25 cellular contexts compared by ENCODE assay signal in the genomic region with DNA sequence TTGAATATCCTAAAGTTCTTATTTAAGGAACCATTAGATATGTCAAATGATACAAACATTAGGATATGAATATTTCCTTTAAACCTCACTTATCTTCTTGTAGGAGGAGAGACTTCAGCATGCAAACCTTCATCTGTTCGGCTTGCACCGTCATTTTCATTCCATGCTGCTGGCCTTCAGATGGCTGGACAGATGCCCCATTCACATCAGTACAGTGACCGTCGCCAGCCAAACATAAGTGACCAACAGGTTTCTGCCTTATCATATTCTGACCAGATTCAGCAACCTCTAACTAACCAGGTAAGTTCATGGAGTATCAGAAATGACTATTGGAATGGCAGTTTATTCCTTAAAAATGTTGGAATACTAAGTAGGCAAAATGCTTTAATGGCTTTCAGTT.
"Had no signal": no experiment of that assay in that cellular context is flagged by ENCODE, and none has a peak within 500 bp of the region (broad histone marks: within the 10 kb centered on the region; RNA-seq: fewer than 3 reads in every experiment).

No MANE protein-coding gene starts in this region.

- H3K27me3 Mint-ChIP-seq: naive thymus-derived CD4-positive, alpha-beta T cell; natural killer cell treated with Interleukin-12 subunit alpha and Interleukin-12 subunit beta and Interleukin-15 and Interleukin-18, amount 100 ng/mL, for 72 hours; stimulated activated naive B cell treated with anti-CD40 and anti-IgM and Interleukin-4, amounts not matched to agents 10 μg/mL and 1 μg/mL and 100 μg/mL, for 72 hours had no signal

- H3K27ac Mint-ChIP-seq: natural killer cell treated with Interleukin-12 subunit alpha and Interleukin-12 subunit beta and Interleukin-15 and Interleukin-18, amount 100 ng/mL, for 72 hours; stimulated activated naive B cell treated with anti-CD40 and anti-IgM and Interleukin-4, amounts not matched to agents 10 μg/mL and 1 μg/mL and 100 μg/mL, for 72 hours had no signal

- DNase-seq: hypothalamus; islet precursor cell; left ventricle myocardium inferior; midbrain; mucosa of descending colon; naive thymus-derived CD4-positive, alpha-beta T cell; ovary; posterior cingulate gyrus; stimulated activated CD4-positive, alpha-beta T cell treated with anti-CD3 and anti-CD28 coated beads, Interleukin-12 subunit alpha, Interleukin-12 subunit beta, amount 100 ng/mL, for 4 hours; stimulated activated CD4-positive, alpha-beta T cell treated with anti-CD3 and anti-CD28 coated beads, Interleukin-15, amount 100 ng/mL, for 24 hours; stimulated activated CD4-positive, alpha-beta T cell treated with anti-CD3 and anti-CD28 coated beads, Interleukin-2, amount 100 ng/mL, for 24 hours; stimulated activated CD4-positive, alpha-beta T cell treated with anti-CD3 and anti-CD28 coated beads, Interleukin-4, amount 100 ng/mL, for 1 hour; stimulated activated naive B cell treated with anti-CD40 and anti-IgM and Interleukin-4, amounts not matched to agents 10 μg/mL and 1 μg/mL and 100 μg/mL, for 72 hours; stimulated activated naive CD8-positive, alpha-beta T cell treated with anti-CD3 and anti-CD28 coated beads, Interleukin-15, Interleukin-2, amounts not matched to agents 100 U/mL and 50 U/mL, for 24 hours; stomach; testis; thyroid gland; transverse colon; upper lobe of left lung had no signal

- H3K9me3 ChIP-seq: left ventricle myocardium inferior, mucosa of descending colon, ovary, stomach, testis, thyroid gland, transverse colon, upper lobe of left lung, vagina had no signal

- H3K36me3 Mint-ChIP-seq: natural killer cell treated with Interleukin-12 subunit alpha and Interleukin-12 subunit beta and Interleukin-15 and Interleukin-18, amount 100 ng/mL, for 72 hours had no signal

- ATAC-seq: mucosa of descending colon; naive thymus-derived CD4-positive, alpha-beta T cell; natural killer cell treated with Interleukin-12 subunit alpha and Interleukin-12 subunit beta and Interleukin-15 and Interleukin-18, amount 100 ng/mL, for 72 hours; right cardiac atrium; sciatic nerve; stimulated activated naive B cell treated with anti-CD40 and anti-IgM and Interleukin-4, amounts not matched to agents 10 μg/mL and 1 μg/mL and 100 μg/mL, for 72 hours; stimulated activated naive CD8-positive, alpha-beta T cell treated with anti-CD3 and anti-CD28 coated beads, Interleukin-15, Interleukin-2, amounts not matched to agents 100 U/mL and 50 U/mL, for 24 hours had no signal

- H3K4me3 ChIP-seq: left ventricle myocardium inferior, lung, mucosa of descending colon, ovary, skin epidermis, stomach, testis, thyroid gland, transverse colon, upper lobe of left lung, vagina had no signal

- H3K9me3 Mint-ChIP-seq: natural killer cell treated with Interleukin-12 subunit alpha and Interleukin-12 subunit beta and Interleukin-15 and Interleukin-18, amount 100 ng/mL, for 72 hours had no signal

- H3K27ac ChIP-seq: left ventricle myocardium inferior, ovary, skin epidermis, stomach, testis, thyroid gland, transverse colon, upper lobe of left lung, vagina had no signal

- H3K4me3 Mint-ChIP-seq: natural killer cell treated with Interleukin-12 subunit alpha and Interleukin-12 subunit beta and Interleukin-15 and Interleukin-18, amount 100 ng/mL, for 72 hours; stimulated activated naive B cell treated with anti-CD40 and anti-IgM and Interleukin-4, amounts not matched to agents 10 μg/mL and 1 μg/mL and 100 μg/mL, for 72 hours had no signal

- H3K4me1 ChIP-seq: testis had no signal

- H3K36me3 ChIP-seq: ovary, vagina had no signal

- H3K27me3 ChIP-seq: ovary, stomach, testis, thyroid gland, transverse colon, upper lobe of left lung, vagina had no signal
